15 cellular contexts compared by ENCODE assay signal in the genomic region with DNA sequence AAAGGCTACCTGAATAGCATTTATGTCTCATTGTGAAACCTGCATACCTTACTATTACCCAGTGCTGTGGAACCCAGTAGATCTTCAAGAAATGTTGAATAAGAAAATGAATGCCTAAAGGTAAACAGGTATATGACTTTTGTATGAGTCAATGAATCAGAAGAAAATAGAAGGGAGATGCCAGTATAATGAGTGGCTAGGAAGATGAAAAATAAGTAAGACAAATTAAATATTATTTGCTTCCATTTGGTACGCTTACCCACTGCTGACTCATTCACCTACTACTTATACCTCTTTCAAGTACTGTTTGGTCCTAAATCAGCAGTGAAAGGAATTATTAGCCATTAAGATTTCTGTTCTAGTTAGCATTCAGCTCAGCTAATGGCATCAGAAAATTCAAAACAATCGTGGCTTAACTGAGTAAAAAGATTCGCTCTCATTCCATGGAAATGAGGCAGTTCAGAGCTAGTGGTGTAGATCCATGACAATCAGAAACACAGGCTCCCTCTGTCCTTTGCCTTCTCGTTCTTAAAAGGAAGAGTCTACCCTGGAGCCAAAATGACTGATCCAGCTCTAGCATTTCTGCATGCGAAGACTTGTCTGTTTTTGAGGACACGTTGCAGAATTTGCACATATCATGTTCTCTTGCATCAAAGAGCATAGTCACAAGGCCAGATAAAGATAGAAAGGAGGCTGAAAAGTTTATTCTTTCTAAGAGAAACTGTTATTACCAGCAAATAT.
"Had no signal": no experiment of that assay in that cellular context is flagged by ENCODE, and none has a peak within 500 bp of the region (broad histone marks: within the 10 kb centered on the region; RNA-seq: fewer than 3 reads in every experiment).

No MANE protein-coding gene starts in this region.

- H2AFZ ChIP-seq: hepatocyte had no signal

- DNase-seq: colonic mucosa; dermis blood vessel endothelial cell; endodermal cell; natural killer cell; sigmoid colon; stimulated activated CD4-positive, alpha-beta T cell treated with anti-CD3 and anti-CD28 coated beads, Interleukin-12 subunit alpha, Interleukin-12 subunit beta, amount 100 ng/mL, for 4 hours; stimulated activated CD4-positive, alpha-beta T cell treated with anti-CD3 and anti-CD28 coated beads, Interleukin-2, amount 100 ng/mL, for 48 hours; stimulated activated naive CD4-positive, alpha-beta T cell treated with Interleukin-2 at 50 U/mL for 16 hours; trophoblast cell had no signal

- ATAC-seq: natural killer cell had no signal

- H3K27ac ChIP-seq: colonic mucosa, esophagus muscularis mucosa, hepatocyte, right atrium auricular region, sigmoid colon, skin epidermis had no signal

- H3K27me3 ChIP-seq: colonic mucosa, esophagus muscularis mucosa, hepatocyte, right atrium auricular region, sigmoid colon had no signal

- H3K4me1 ChIP-seq: colonic mucosa, esophagus muscularis mucosa, right atrium auricular region, sigmoid colon had no signal

- H3K4me1 Mint-ChIP-seq: endodermal cell, natural killer cell, neural crest cell had no signal

- H3K4me2 ChIP-seq: hepatocyte had no signal

- H3K36me3 ChIP-seq: colonic mucosa, esophagus muscularis mucosa, right atrium auricular region, sigmoid colon had no signal

- H3K9me3 ChIP-seq: colonic mucosa, esophagus muscularis mucosa, right atrium auricular region, sigmoid colon had no signal

- H3K79me2 ChIP-seq: hepatocyte had no signal

- H3K4me3 Mint-ChIP-seq: endodermal cell, mesothelial cell of epicardium, natural killer cell, neural crest cell had no signal

- H3K4me3 ChIP-seq: colonic mucosa, esophagus muscularis mucosa, hepatocyte, right atrium auricular region, sigmoid colon, skin epidermis had no signal

- H3K9me3 Mint-ChIP-seq: neural crest cell had no signal

- H3K36me3 Mint-ChIP-seq: mesothelial cell of epicardium, natural killer cell had no signal

- H3K27ac Mint-ChIP-seq: endodermal cell, mesothelial cell of epicardium, natural killer cell had no signal
